Comparison of ENCODE assay signal across 18 cellular contexts in the genomic region with DNA sequence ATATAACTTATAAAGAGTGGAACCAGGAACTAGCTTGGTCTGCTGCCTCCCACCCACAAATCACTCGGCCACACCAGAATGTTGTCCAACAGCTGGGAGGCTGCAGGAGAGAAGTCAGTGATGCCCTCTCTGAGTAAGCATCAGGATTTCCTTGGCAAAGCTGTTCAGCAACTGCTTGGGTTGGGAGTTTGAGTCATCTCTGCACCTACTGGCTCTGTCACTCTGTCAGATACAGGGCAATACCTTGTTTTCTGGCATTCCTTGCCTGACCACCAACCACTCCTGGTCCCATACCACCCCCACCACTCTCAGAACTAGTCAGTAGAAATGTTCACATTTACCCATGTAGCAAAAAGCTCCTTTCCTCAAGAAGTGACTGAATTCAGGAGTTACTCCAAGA. TPM values are rescaled to one million over a fixed set of nuclear protein-coding genes. Genes with fewer than 3 reads are reported as not detected.
DNase-seq lines count a peak whose midpoint lies in the region; ATAC-seq and TF ChIP-seq lines count a peak whose summit lies in the region.
"Had no signal": no experiment of that assay in that cellular context is flagged by ENCODE, and none has a peak within 500 bp of the region (broad histone marks: within the 10 kb centered on the region; RNA-seq: fewer than 3 reads in every experiment).

No MANE protein-coding gene starts in this region.

- H3F3A ChIP-seq in PC-9 (ENCODE audit: insufficient read depth, low read depth) = peaks cover 12% of the 10 kb centered on the region

- no peak for ATAC-seq in HG03039 (IDR thresholded peaks at IDR 0.05; ENCODE audit: unreplicated experiment)
- ATAC-seq: Right ventricle myocardium inferior, sciatic nerve had no signal

- POLR2A ChIA-PET in PC-9 (lab: Charles Lee; ENCODE audit: unreplicated experiment) = interaction anchor here (0.5 kb wide), 1 partner anchor 248 kb away, joined by 18 read pairs; a partner anchor contains a TSS

- no peaks in the 10 kb centered on the region for H4K20me1 ChIP-seq in PC-9 (ENCODE audit: insufficient read depth)

- intact Hi-C loops in PC-9 (cut with micrococcal nuclease; ENCODE audit: unreplicated experiment) = no loop called here

- BruUV-seq in PC-9 (replicated peaks; lab: Mats Ljungman, UMichigan) = no TSS peak

- DNase-seq in activated T-cell treated with anti-CD3 and anti-CD28 coated beads for 24 hours (ENCODE audit: low read depth) = peak; percentile 5
- DNase-seq in activated T-cell treated with anti-CD3 and anti-CD28 coated beads for 4 hours = no peak
- DNase-seq in PC-9 = peak; percentile 44 to 79
- peak; percentile 3 for DNase-seq in fibroblast of mammary gland (ENCODE audit: low read depth)
- peak; percentile 59 for DNase-seq in stimulated activated CD8-positive, alpha-beta memory T cell treated with anti-CD3 and anti-CD28 coated beads, Interleukin-4, amount 100 ng/mL, for 48 hours
- DNase-seq in hypothalamus (lab: John Stamatoyannopoulos, UW) = no peak
- DNase-seq in SKM-1 (lab: John Stamatoyannopoulos, UW; ENCODE audit: unreplicated experiment) = no peak
- DNase-seq: ACHN; activated CD4-positive, alpha-beta T cell treated with anti-CD3 and anti-CD28 coated beads, Interleukin-2, amount 50 U/mL, for 1 hour; caudate nucleus; KG1; NCI-H1417; occipital lobe had no signal

- no peaks in the 10 kb centered on the region for H3K36me3 ChIP-seq in PC-9 (ENCODE audit: low read depth)
- H3K36me3 ChIP-seq: HAP-1, suprapubic skin had no signal

- H3K4me3 ChIP-seq in PC-9 = no peak overlapping the region
- H3K4me3 ChIP-seq in fibroblast of mammary gland (ENCODE audit: control insufficient read depth, low read depth, low read length) = no peak overlapping the region
- H3K4me3 ChIP-seq: HAP-1, suprapubic skin had no signal

- H3K9me2 ChIP-seq in PC-9 (ENCODE audit: insufficient read depth) = no peaks in the 10 kb centered on the region

- H3K27me3 ChIP-seq in PC-9 (ENCODE audit: insufficient read depth, low read depth) = no peaks in the 10 kb centered on the region
- H3K27me3 ChIP-seq: suprapubic skin had no signal

- CTCF ChIA-PET in PC-9 (lab: Charles Lee) = no interaction called here

- H3K27ac ChIP-seq in PC-9 = peak overlapping the region; percentile 6; the same call in 1 of the 2 replicates
- H3K27ac ChIP-seq: suprapubic skin had no signal

- H2AFZ ChIP-seq in PC-9 = no peak overlapping the region

- no peaks in the 10 kb centered on the region for H3K79me2 ChIP-seq in PC-9 (ENCODE audit: low read depth)

- H3K4me2 ChIP-seq in PC-9 = peak overlapping the region; percentile 14

- TF ChIP-seq CTCF in PC-9 (conservative IDR thresholded peaks at IDR 0.05) (no peak), fibroblast of mammary gland (conservative IDR thresholded peaks at IDR 0.05; ENCODE audit: control insufficient read depth, insufficient read depth, low read depth, low read length) (no peak)

- H3K4me1 ChIP-seq in PC-9 (replicated peaks; ENCODE audit: insufficient read depth) = peaks cover 24% of the 10 kb centered on the region
- H3K4me1 ChIP-seq: suprapubic skin had no signal

- no peaks in the 10 kb centered on the region; the same call in 1 of the 2 replicates for H3K9me3 ChIP-seq in PC-9 (ENCODE audit: insufficient read depth, low read depth)
- H3K9me3 ChIP-seq: HAP-1, suprapubic skin had no signal

RNA-seq across cellular contexts. Expression of a gene that starts 36.8 kb away (rescaled TPM):
- total RNA-seq in PC-9 (2021) = 1.1 and 1.4 TPM in 2 replicates

Comparison
In these comparisons a context has a peak if more than half of its experiments do, and no peak if none do; other contexts are left out.
1. DNase-seq: peak in activated T-cell treated with anti-CD3 and anti-CD28 coated beads for 24 hours (single experiment), PC-9 (2 of 2), fibroblast of mammary gland (single experiment) and stimulated activated CD8-positive, alpha-beta memory T cell treated with anti-CD3 and anti-CD28 coated beads, Interleukin-4, amount 100 ng/mL, for 48 hours (single experiment); none in activated T-cell treated with anti-CD3 and anti-CD28 coated beads for 4 hours (single experiment), hypothalamus (0 of 51) and SKM-1 (single experiment).